In the genomic region with DNA sequence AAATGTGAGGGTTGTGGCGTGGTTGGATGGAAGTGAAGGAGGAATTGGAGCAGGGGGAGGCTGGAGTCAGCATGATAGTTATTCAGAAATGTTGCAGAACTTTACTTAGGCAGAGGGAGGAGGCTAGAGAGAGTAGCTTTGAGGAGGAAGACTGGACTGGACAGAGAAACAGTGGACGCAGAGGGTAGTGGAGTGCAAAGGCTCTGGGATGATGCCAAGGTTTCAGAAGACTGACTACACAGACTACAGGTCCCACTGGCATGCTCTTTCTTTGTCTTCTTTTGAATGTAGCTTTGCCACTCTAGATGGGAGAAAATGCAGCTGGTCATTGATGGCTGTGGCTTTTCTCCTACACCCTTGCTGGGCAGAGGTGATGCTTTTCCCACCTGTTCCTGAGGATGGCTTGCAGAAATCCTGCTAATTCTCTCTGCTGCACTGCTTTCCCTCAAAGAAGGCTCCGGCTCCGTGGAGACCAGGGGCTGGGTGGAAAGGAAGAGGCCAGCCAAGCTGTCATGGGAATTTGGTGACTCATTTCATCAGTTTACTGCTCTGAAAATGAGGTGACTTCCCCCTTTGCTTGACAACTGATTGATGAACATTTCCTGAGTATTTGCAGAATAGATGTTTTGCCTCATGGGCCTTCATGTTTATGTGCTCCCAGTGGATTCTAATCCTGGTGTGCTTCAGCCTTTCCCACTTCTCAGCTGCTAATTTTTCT, we compare ENCODE assay signal across 21 cellular contexts. TPM values are rescaled to one million over a fixed set of nuclear protein-coding genes. Genes with fewer than 3 reads are reported as not detected.
DNase-seq lines count a peak whose midpoint lies in the region; ATAC-seq, FAIRE-seq and TF ChIP-seq lines count a peak whose summit lies in the region.
"Had no signal": no experiment of that assay in that cellular context is flagged by ENCODE, and none has a peak within 500 bp of the region (broad histone marks: within the 10 kb centered on the region; RNA-seq: fewer than 3 reads in every experiment).

No MANE protein-coding gene starts in this region.

- TF ChIP-seq CTCF in upper lobe of right lung (IDR thresholded peaks at IDR 0.05) (no peak), kidney (IDR thresholded peaks at IDR 0.05; ENCODE audit: borderline replicate concordance, extremely low read depth, insufficient read depth) (no peak)

- FAIRE-seq in kidney (lab: Jason Lieb, UNC) = no peak
- FAIRE-seq: H1 had no signal

- H3K27ac ChIP-seq in upper lobe of right lung = no peak overlapping the region
- no peak overlapping the region for H3K27ac ChIP-seq in kidney (ENCODE audit: low read depth in 2 of 2, low read length in 2 of 2)
- H3K27ac ChIP-seq: 22Rv1, foreskin keratinocyte, HL-60 had no signal

- ATAC-seq in SK-N-SH treated with all-trans-retinoic acid at 6 μM for 48 hours (peak; percentile 51; the same call in 2 of the 3 replicates), upper lobe of right lung (peak; percentile 37)
- ATAC-seq: foreskin keratinocyte; stimulated activated naive B cell treated with anti-CD40 and anti-IgM and Interleukin-4, amounts not matched to agents 10 μg/mL and 1 μg/mL and 100 μg/mL, for 72 hours had no signal

- DNase-seq in NOMO-1 (lab: John Stamatoyannopoulos, UW; ENCODE audit: unreplicated experiment in 2 of 2) (peak; percentile 16 to 33), NOMO-1 treated with DMSO at 0.1 percent for 48 hours (lab: John Stamatoyannopoulos, UW; ENCODE audit: unreplicated experiment) (no peak), islet precursor cell (peak; percentile 63), upper lobe of right lung (no peak), NCI-H748 (lab: John Stamatoyannopoulos, UW; ENCODE audit: unreplicated experiment) (no peak), kidney (no peak)
- no peak for DNase-seq in stimulated activated CD4-positive, alpha-beta T cell treated with anti-CD3 and anti-CD28 coated beads, Interleukin-2, amount 100 ng/mL, for 24 hours
- DNase-seq: CD8-positive, alpha-beta memory T cell; effector CD8-positive, alpha-beta T cell; foreskin keratinocyte; immature natural killer cell; naive B cell; NCI-H2081; NCI-H82; stimulated activated CD4-positive, alpha-beta T cell treated with anti-CD3 and anti-CD28 coated beads, Interleukin-4, amount 100 ng/mL, for 24 hours; stimulated activated naive B cell treated with anti-CD40 and anti-IgM and Interleukin-4, amounts not matched to agents 10 μg/mL and 1 μg/mL and 100 μg/mL, for 72 hours had no signal

- intact Hi-C loops in upper lobe of right lung (cut with DNase I) (no loop called here), kidney (cut with DNase I) (no loop called here)

- peaks cover 5% of the 10 kb centered on the region for H3K36me3 ChIP-seq in upper lobe of right lung
- H3K36me3 ChIP-seq in kidney (ENCODE audit: control insufficient read depth in 1 of 2, insufficient read depth in 2 of 2, low read length in 2 of 2) = no peaks in the 10 kb centered on the region

- H3K4me3 ChIP-seq in upper lobe of right lung = no peak overlapping the region
- H3K4me3 ChIP-seq in kidney (ENCODE audit: low read length in 2 of 2) = no peak overlapping the region

- H3K4me1 ChIP-seq in upper lobe of right lung (peaks cover 32% of the 10 kb centered on the region), kidney (ENCODE audit: control insufficient read depth in 1 of 2, insufficient read depth in 1 of 2, low read depth in 1 of 2, low read length in 2 of 2) (no peaks in the 10 kb centered on the region)

- no peak overlapping the region for H3K9ac ChIP-seq in kidney (ENCODE audit: low read length in 2 of 2)

- H3K9me3 ChIP-seq in upper lobe of right lung = no peaks in the 10 kb centered on the region
- H3K9me3 ChIP-seq in kidney (ENCODE audit: control insufficient read depth in 1 of 2, low read length in 2 of 2) = no peaks in the 10 kb centered on the region

- H3K27me3 ChIP-seq in upper lobe of right lung = no peaks in the 10 kb centered on the region
- H3K27me3 ChIP-seq: foreskin keratinocyte had no signal

TF ChIP-seq in SK-N-SH treated with all-trans-retinoic acid at 6 μM for 48 hours, 23 proteins besides CTCF, POLR2A, EP300 and RAD21:
- TF ChIP-seq ARNTL (CRISPR knock-in tag; IDR thresholded peaks at IDR 0.05; ENCODE audit: borderline replicate concordance, low read depth) (no peak), SNAI2 (CRISPR knock-in tag; IDR thresholded peaks at IDR 0.05) (no peak), ZNF70 (CRISPR knock-in tag; IDR thresholded peaks at IDR 0.05) (no peak), RARB (CRISPR knock-in tag; IDR thresholded peaks at IDR 0.05) (no peak), ZC3H10 (CRISPR knock-in tag; IDR thresholded peaks at IDR 0.05) (no peak), ZNF565 (CRISPR knock-in tag; conservative IDR thresholded peaks at IDR 0.05; ENCODE audit: low read depth) (no peak), TCF4 (CRISPR knock-in tag; IDR thresholded peaks at IDR 0.05; ENCODE audit: borderline replicate concordance) (no peak)

RNA-seq across cellular contexts. Expression of a gene that starts 42.4 kb away (rescaled TPM):
- total RNA-seq in upper lobe of right lung = 48.0 TPM
- 36.7 TPM for total RNA-seq in kidney
- 7.3 TPM for polyA plus RNA-seq in kidney (ENCODE audit: insufficient read depth, low read depth, low replicate concordance)
- total RNA-seq: activated T-helper 2 cell treated with anti-CD3 and anti-CD28 coated beads, Interferon-gamma antibody, Interleukin-2, Interleukin-4, amounts not matched to agents 10 μg/mL and 5 μg/mL and 100 μg/mL, durations not matched to agents 14 hours and 24 hours and 36 hours; CD8-positive, alpha-beta memory T cell had no signal
- polyA plus RNA-seq: CD8-positive, alpha-beta memory T cell had no signal

Comparison
In these comparisons a context has a peak if more than half of its experiments do, and no peak if none do; other contexts are left out.
1. DNase-seq: peak in NOMO-1 (2 of 2) and islet precursor cell (single experiment); none in NOMO-1 treated with DMSO at 0.1 percent for 48 hours (single experiment), upper lobe of right lung (single experiment), NCI-H748 (single experiment), stimulated activated CD4-positive, alpha-beta T cell treated with anti-CD3 and anti-CD28 coated beads, Interleukin-2, amount 100 ng/mL, for 24 hours (0 of 2) and kidney (single experiment).